23 cellular contexts compared by ENCODE assay signal in genomic region chr16:1642148-1642547, GRCh38. TPM values are rescaled to one million over a fixed set of nuclear protein-coding genes. Genes with fewer than 3 reads are reported as not detected.
DNase-seq lines count a peak whose midpoint lies in the region; ATAC-seq and TF ChIP-seq lines count a peak whose summit lies in the region.
"Had no signal": no experiment of that assay in that cellular context is flagged by ENCODE, and none has a peak within 500 bp of the region (broad histone marks: within the 10 kb centered on the region; RNA-seq: fewer than 3 reads in every experiment).

No MANE protein-coding gene starts in this region.

- H3K4me1 ChIP-seq in vagina: peaks cover 16% of the 10 kb centered on the region
- H3K4me1 ChIP-seq: foreskin keratinocyte had no signal

- TF ChIP-seq CTCF in natural killer cell (IDR thresholded peaks at IDR 0.05): no peak
- TF ChIP-seq CTCF in vagina (IDR thresholded peaks at IDR 0.05): no peak

- peak overlapping the region; percentile 50 for H3K4me3 Mint-ChIP-seq in natural killer cell
- no peak overlapping the region for H3K4me3 Mint-ChIP-seq in activated CD4-positive, alpha-beta T cell treated with anti-CD3 and anti-CD28 coated beads, Interleukin-2, amount 10 ng/mL, durations not matched to agents 24 days and 14 days
- no peak overlapping the region for H3K4me3 Mint-ChIP-seq in effector memory CD8-positive, alpha-beta T cell
- H3K4me3 Mint-ChIP-seq: activated CD4-positive, alpha-beta memory T cell treated with anti-CD3 and anti-CD28 coated beads, Interleukin-2, amount 10 ng/mL, durations not matched to agents 7 days and 5 days; activated naive CD4-positive, alpha-beta T cell treated with anti-CD3 and anti-CD28 coated beads for 36 hours; activated T-cell treated with anti-CD3 and anti-CD28 coated beads, Interleukin-2, amount 50 U/mL, for 24 hours; dendritic cell treated with granulocyte-macrophage colony-stimulating factor and Interleukin-4, amounts not matched to agents 40 ng/mL and 50 ng/mL, for 4 days; naive thymus-derived CD8-positive, alpha-beta T cell had no signal

- no peak overlapping the region for H3K4me3 ChIP-seq in vagina
- H3K4me3 ChIP-seq: BLaER1 treated with 17β-estradiol and CSF1 and Interleukin-3, amounts not matched to agents 10 nM and 100 nM; lower lobe of right lung; smooth muscle cell had no signal

- H3K9me3 Mint-ChIP-seq in natural killer cell: no peaks in the 10 kb centered on the region
- H3K9me3 Mint-ChIP-seq in activated CD4-positive, alpha-beta T cell treated with anti-CD3 and anti-CD28 coated beads, Interleukin-2, amount 10 ng/mL, durations not matched to agents 24 days and 14 days: no peaks in the 10 kb centered on the region
- no peaks in the 10 kb centered on the region for H3K9me3 Mint-ChIP-seq in effector memory CD8-positive, alpha-beta T cell
- H3K9me3 Mint-ChIP-seq: activated CD4-positive, alpha-beta memory T cell treated with anti-CD3 and anti-CD28 coated beads, Interleukin-2, amount 10 ng/mL, durations not matched to agents 7 days and 5 days; activated naive CD4-positive, alpha-beta T cell treated with anti-CD3 and anti-CD28 coated beads for 36 hours; activated T-cell treated with anti-CD3 and anti-CD28 coated beads, Interleukin-2, amount 50 U/mL, for 24 hours; dendritic cell treated with granulocyte-macrophage colony-stimulating factor and Interleukin-4, amounts not matched to agents 40 ng/mL and 50 ng/mL, for 4 days; naive thymus-derived CD8-positive, alpha-beta T cell had no signal

- no peaks in the 10 kb centered on the region for H3K27me3 Mint-ChIP-seq in natural killer cell (ENCODE audit: low read depth in 2 of 2)
- H3K27me3 Mint-ChIP-seq in activated CD4-positive, alpha-beta T cell treated with anti-CD3 and anti-CD28 coated beads, Interleukin-2, amount 10 ng/mL, durations not matched to agents 24 days and 14 days: no peaks in the 10 kb centered on the region
- no peaks in the 10 kb centered on the region for H3K27me3 Mint-ChIP-seq in effector memory CD8-positive, alpha-beta T cell
- H3K27me3 Mint-ChIP-seq: activated CD4-positive, alpha-beta memory T cell treated with anti-CD3 and anti-CD28 coated beads, Interleukin-2, amount 10 ng/mL, durations not matched to agents 7 days and 5 days; activated T-cell treated with anti-CD3 and anti-CD28 coated beads, Interleukin-2, amount 50 U/mL, for 24 hours; dendritic cell treated with granulocyte-macrophage colony-stimulating factor and Interleukin-4, amounts not matched to agents 40 ng/mL and 50 ng/mL, for 4 days; naive thymus-derived CD8-positive, alpha-beta T cell; progenitor cell of endocrine pancreas had no signal

- DNase-seq in Right ventricle myocardium superior (peak; percentile 76), cardiac septum (ENCODE audit: low spot score) (no peak), head of caudate nucleus (peak; percentile 35 to 88 (median 74)), natural killer cell (no peak), vagina (ENCODE audit: extremely low spot score in 2 of 2) (no peak), COR-L47 (lab: John Stamatoyannopoulos, UW) (no peak)
- DNase-seq in activated CD4-positive, alpha-beta T cell treated with anti-CD3 and anti-CD28 coated beads, Interleukin-2, amount 10 ng/mL, durations not matched to agents 24 days and 14 days: no peak
- no peak for DNase-seq in effector memory CD8-positive, alpha-beta T cell
- DNase-seq: activated CD4-positive, alpha-beta memory T cell treated with anti-CD3 and anti-CD28 coated beads, Interleukin-2, amount 10 ng/mL, durations not matched to agents 7 days and 5 days; activated naive CD4-positive, alpha-beta T cell treated with anti-CD3 and anti-CD28 coated beads for 36 hours; activated T-cell treated with anti-CD3 and anti-CD28 coated beads, Interleukin-2, amount 50 U/mL, for 24 hours; foreskin keratinocyte; lower lobe of right lung; naive thymus-derived CD8-positive, alpha-beta T cell; NCI-H187 treated with DMSO at 0.1 percent for 48 hours; NCI-H2227 treated with DMSO at 0.1 percent for 48 hours; PC-3; stimulated activated CD4-positive, alpha-beta T cell treated with anti-CD3 and anti-CD28 coated beads, Interleukin-4, amount 100 ng/mL, for 24 hours had no signal

- intact Hi-C loops in Right ventricle myocardium superior (cut with DNase I) (no loop called here), cardiac septum (cut with DNase I) (no loop called here), head of caudate nucleus (cut with DNase I) (no loop called here), natural killer cell (cut with micrococcal nuclease) (no loop called here), vagina (cut with DNase I) (no loop called here)
- intact Hi-C loops in activated CD4-positive, alpha-beta T cell treated with anti-CD3 and anti-CD28 coated beads, Interleukin-2, amount 10 ng/mL, durations not matched to agents 24 days and 14 days (cut with micrococcal nuclease): no loop called here

- H3K36me3 Mint-ChIP-seq in natural killer cell: no peaks in the 10 kb centered on the region
- peaks cover 54% of the 10 kb centered on the region for H3K36me3 Mint-ChIP-seq in activated CD4-positive, alpha-beta T cell treated with anti-CD3 and anti-CD28 coated beads, Interleukin-2, amount 10 ng/mL, durations not matched to agents 24 days and 14 days (ENCODE audit: low read depth)
- peaks cover 33% of the 10 kb centered on the region for H3K36me3 Mint-ChIP-seq in effector memory CD8-positive, alpha-beta T cell (ENCODE audit: insufficient read depth)

- H3K27me3 ChIP-seq in vagina: no peaks in the 10 kb centered on the region
- H3K27me3 ChIP-seq: BLaER1 treated with 17β-estradiol and CSF1 and Interleukin-3, amounts not matched to agents 10 nM and 100 nM; foreskin keratinocyte had no signal

- no peak overlapping the region for H3K27ac ChIP-seq in vagina
- H3K27ac ChIP-seq: foreskin keratinocyte, lower lobe of right lung, VCaP had no signal

- H3K27ac Mint-ChIP-seq in natural killer cell: peak overlapping the region; percentile 90 to 96
- H3K27ac Mint-ChIP-seq in activated CD4-positive, alpha-beta T cell treated with anti-CD3 and anti-CD28 coated beads, Interleukin-2, amount 10 ng/mL, durations not matched to agents 24 days and 14 days: no peak overlapping the region
- no peak overlapping the region for H3K27ac Mint-ChIP-seq in effector memory CD8-positive, alpha-beta T cell
- H3K27ac Mint-ChIP-seq: activated CD4-positive, alpha-beta memory T cell treated with anti-CD3 and anti-CD28 coated beads, Interleukin-2, amount 10 ng/mL, durations not matched to agents 7 days and 5 days; activated naive CD4-positive, alpha-beta T cell treated with anti-CD3 and anti-CD28 coated beads for 36 hours; activated T-cell treated with anti-CD3 and anti-CD28 coated beads, Interleukin-2, amount 50 U/mL, for 24 hours; progenitor cell of endocrine pancreas had no signal

- no peak for TF ChIP-seq POLR2A in vagina (IDR thresholded peaks at IDR 0.05)

- H3K4me1 Mint-ChIP-seq in natural killer cell: peaks cover 68 to 81% of the 10 kb centered on the region in 2 donors
- peaks cover 23% of the 10 kb centered on the region for H3K4me1 Mint-ChIP-seq in activated CD4-positive, alpha-beta T cell treated with anti-CD3 and anti-CD28 coated beads, Interleukin-2, amount 10 ng/mL, durations not matched to agents 24 days and 14 days
- H3K4me1 Mint-ChIP-seq in effector memory CD8-positive, alpha-beta T cell (ENCODE audit: low read depth in 2 of 2): peaks cover 17 to 33% of the 10 kb centered on the region in 2 donors

- ATAC-seq in Right ventricle myocardium superior (ENCODE audit: poor library complexity): peak; percentile 94
- ATAC-seq in natural killer cell: no peak
- no peak for ATAC-seq in effector memory CD8-positive, alpha-beta T cell (replicated peaks)
- ATAC-seq: foreskin keratinocyte; lower lobe of right lung; naive thymus-derived CD8-positive, alpha-beta T cell; PC-3 had no signal

- H3K9me3 ChIP-seq in vagina: no peaks in the 10 kb centered on the region
- H3K9me3 ChIP-seq: BLaER1 treated with 17β-estradiol and CSF1 and Interleukin-3, amounts not matched to agents 10 nM and 100 nM; lower lobe of right lung had no signal

- peaks cover 0 to 49% of the 10 kb centered on the region in 2 donors for H3K36me3 ChIP-seq in vagina

RNA-seq across cellular contexts. Expression of gene CRAMP1, which starts 30.0 kb away (rescaled TPM):
- total RNA-seq in Right ventricle myocardium superior (10.0 TPM), cardiac septum (12.4 TPM), natural killer cell (10 to 100 TPM; 47.8 to 49.8 (median 49.6) TPM), vagina (13.8 TPM)
- 34.9 and 36.7 TPM in 2 replicates for total RNA-seq in activated CD4-positive, alpha-beta T cell treated with anti-CD3 and anti-CD28 coated beads, Interleukin-2, amount 10 ng/mL, durations not matched to agents 24 days and 14 days

RNA-seq across cellular contexts. Expression of gene IFT140, which starts 30.3 kb away (rescaled TPM):
- total RNA-seq in Right ventricle myocardium superior (8.4 TPM), cardiac septum (10.5 TPM), natural killer cell (1 to 10 TPM; 6.5 to 8.9 (median 6.5) TPM), vagina (29.2 TPM)
- 9.8 and 11.6 TPM in 2 replicates for total RNA-seq in activated CD4-positive, alpha-beta T cell treated with anti-CD3 and anti-CD28 coated beads, Interleukin-2, amount 10 ng/mL, durations not matched to agents 24 days and 14 days

RNA-seq across cellular contexts. Expression of gene JPT2, which starts 35.9 kb away (rescaled TPM):
- total RNA-seq in Right ventricle myocardium superior: 30.6 TPM
- 26.2 TPM for total RNA-seq in cardiac septum
- total RNA-seq in natural killer cell: 10 to 100 TPM; 12.2 to 28.4 (median 14.2) TPM
- total RNA-seq in vagina: 19.9 TPM
- total RNA-seq in activated CD4-positive, alpha-beta T cell treated with anti-CD3 and anti-CD28 coated beads, Interleukin-2, amount 10 ng/mL, durations not matched to agents 24 days and 14 days: 119 and 120 TPM in 2 replicates

Comparison
In these comparisons a context has a peak if more than half of its experiments do, and no peak if none do; other contexts are left out.
1. DNase-seq: peak in Right ventricle myocardium superior (single experiment) and head of caudate nucleus (42 of 42); none in cardiac septum (single experiment), natural killer cell (single experiment), vagina (0 of 2), activated CD4-positive, alpha-beta T cell treated with anti-CD3 and anti-CD28 coated beads, Interleukin-2, amount 10 ng/mL, durations not matched to agents 24 days and 14 days (single experiment), effector memory CD8-positive, alpha-beta T cell (0 of 3) and COR-L47 (single experiment).
2. H3K27ac Mint-ChIP-seq: peak in natural killer cell (2 of 2); none in activated CD4-positive, alpha-beta T cell treated with anti-CD3 and anti-CD28 coated beads, Interleukin-2, amount 10 ng/mL, durations not matched to agents 24 days and 14 days (single experiment) and effector memory CD8-positive, alpha-beta T cell (0 of 2).